20 cellular contexts compared by ENCODE assay signal in the genomic region with DNA sequence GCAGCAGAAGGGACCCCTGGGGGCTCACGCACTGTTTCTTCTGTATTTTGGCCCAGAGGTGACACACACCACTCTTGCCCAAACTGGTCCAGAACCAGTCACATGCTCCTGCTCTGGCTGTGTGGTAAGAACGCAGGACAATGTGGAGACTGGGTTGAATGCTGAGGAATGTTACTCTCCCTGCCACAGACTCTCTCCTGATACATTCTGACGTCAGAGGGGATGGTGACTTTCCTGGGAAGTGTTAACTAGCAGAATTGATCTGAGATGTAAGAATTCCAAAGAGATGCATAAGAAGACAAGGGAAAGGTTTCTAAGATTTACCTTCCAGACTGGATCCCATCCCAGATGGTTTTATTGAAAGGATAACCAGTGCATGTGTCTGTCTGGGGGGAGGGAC.
DNase-seq lines count a peak whose midpoint lies in the region; ATAC-seq and TF ChIP-seq lines count a peak whose summit lies in the region.
"Had no signal": no experiment of that assay in that cellular context is flagged by ENCODE, and none has a peak within 500 bp of the region (broad histone marks: within the 10 kb centered on the region; RNA-seq: fewer than 3 reads in every experiment).

No MANE protein-coding gene starts in this region.

- DNase-seq in MCF 10A (ENCODE audit: unreplicated experiment): peak; percentile 29
- DNase-seq in breast epithelium (ENCODE audit: low spot score in 2 of 2): no peak
- DNase-seq in astrocyte of the hippocampus (ENCODE audit: low read depth, low spot score): peak; percentile 88
- peak; percentile 92 to 95 for DNase-seq in foreskin keratinocyte
- DNase-seq in NCI-H524 (lab: John Stamatoyannopoulos, UW): no peak
- DNase-seq in NCI-H510A (lab: John Stamatoyannopoulos, UW): no peak
- DNase-seq in inferior parietal cortex (ENCODE audit: extremely low spot score): no peak
- DNase-seq in activated naive CD4-positive, alpha-beta T cell treated with anti-CD3 and anti-CD28 coated beads, Interleukin-2, amount 50 U/mL, for 72 hours (ENCODE audit: low spot score in 2 of 2): no peak
- DNase-seq: activated effector memory CD4-positive, alpha-beta T cell treated with Interleukin-2 at 50 U/mL for 16 hours; CD8-positive, alpha-beta T cell; glutamatergic neuron; NCI-H526 treated with DMSO at 0.1 percent for 48 hours; retina; thyroid gland had no signal

- CTCF ChIA-PET in MCF 10A (lab: Yijun Ruan, JAX): interaction anchor here (2.4 kb wide), 1 partner anchor 14 kb away, joined by 10 read pairs; no protein-coding TSS in a partner anchor

- TF ChIP-seq CTCF in MCF 10A (IDR thresholded peaks at IDR 0.05; ENCODE audit: unreplicated experiment): no peak
- no peak for TF ChIP-seq CTCF in breast epithelium (IDR thresholded peaks at IDR 0.05)
- no peak for TF ChIP-seq CTCF in foreskin keratinocyte (conservative IDR thresholded peaks at IDR 0.05)

- BruUV-seq in MCF 10A (replicated peaks; lab: Mats Ljungman, UMichigan): no TSS peak

- H3K4me1 Mint-ChIP-seq in MCF 10A (ENCODE audit: insufficient read depth, unreplicated experiment): peaks cover 22% of the 10 kb centered on the region
- H3K4me1 Mint-ChIP-seq: memory B cell; stimulated activated effector memory CD8-positive, alpha-beta T cell treated with anti-CD3 and anti-CD28 coated beads, Interleukin-12 subunit alpha, Interleukin-12 subunit beta, amount 100 ng/mL, for 72 hours had no signal

- POLR2A ChIA-PET in MCF 10A (lab: Yijun Ruan, JAX): no interaction called here

- no peaks in the 10 kb centered on the region for H3K36me3 ChIP-seq in breast epithelium
- H3K36me3 ChIP-seq: SJSA1, thyroid gland had no signal

- H3K4me3 Mint-ChIP-seq in MCF 10A (ENCODE audit: unreplicated experiment): no peak overlapping the region
- H3K4me3 Mint-ChIP-seq: CD8-positive, alpha-beta T cell; memory B cell; nephron; stimulated activated effector memory CD8-positive, alpha-beta T cell treated with anti-CD3 and anti-CD28 coated beads, Interleukin-12 subunit alpha, Interleukin-12 subunit beta, amount 100 ng/mL, for 72 hours had no signal

- intact Hi-C loops in MCF 10A (cut with micrococcal nuclease): no loop called here
- intact Hi-C loops in breast epithelium (cut with DNase I; ENCODE audit: low total_unique reads): no loop called here

- H3K27me3 ChIP-seq in breast epithelium: no peaks in the 10 kb centered on the region
- no peaks in the 10 kb centered on the region for H3K27me3 ChIP-seq in foreskin keratinocyte
- H3K27me3 ChIP-seq: SJSA1, thyroid gland had no signal

- no peak overlapping the region for H3K27ac Mint-ChIP-seq in MCF 10A (ENCODE audit: low read depth, unreplicated experiment)
- peak overlapping the region in 1 of 2 donors; percentile 7 for H3K27ac Mint-ChIP-seq in activated naive CD4-positive, alpha-beta T cell treated with anti-CD3 and anti-CD28 coated beads, Interleukin-2, amount 50 U/mL, for 72 hours
- H3K27ac Mint-ChIP-seq: CD8-positive, alpha-beta T cell; memory B cell; nephron; stimulated activated effector memory CD8-positive, alpha-beta T cell treated with anti-CD3 and anti-CD28 coated beads, Interleukin-12 subunit alpha, Interleukin-12 subunit beta, amount 100 ng/mL, for 72 hours had no signal

- ATAC-seq in foreskin keratinocyte: peak; percentile 74
- no peak for ATAC-seq in activated naive CD4-positive, alpha-beta T cell treated with anti-CD3 and anti-CD28 coated beads, Interleukin-2, amount 50 U/mL, for 72 hours
- ATAC-seq: activated CD4-positive, CD25-positive, alpha-beta regulatory T cell treated with anti-CD3 and anti-CD28 coated beads, Interleukin-2, amount 50 U/mL, for 24 hours; CD8-positive, alpha-beta T cell; stimulated activated effector memory CD8-positive, alpha-beta T cell treated with anti-CD3 and anti-CD28 coated beads, Interleukin-12 subunit alpha, Interleukin-12 subunit beta, amount 100 ng/mL, for 72 hours had no signal

- peaks cover 17% of the 10 kb centered on the region in 2 donors for H3K9me3 ChIP-seq in breast epithelium
- H3K9me3 ChIP-seq: thyroid gland had no signal

- no peaks in the 10 kb centered on the region for H3K36me3 Mint-ChIP-seq in MCF 10A (ENCODE audit: insufficient read depth, unreplicated experiment)
- peaks cover 22 to 28% of the 10 kb centered on the region in 2 donors for H3K36me3 Mint-ChIP-seq in activated naive CD4-positive, alpha-beta T cell treated with anti-CD3 and anti-CD28 coated beads, Interleukin-2, amount 50 U/mL, for 72 hours
- H3K36me3 Mint-ChIP-seq: stimulated activated effector memory CD8-positive, alpha-beta T cell treated with anti-CD3 and anti-CD28 coated beads, Interleukin-12 subunit alpha, Interleukin-12 subunit beta, amount 100 ng/mL, for 72 hours had no signal

- H3K4me3 ChIP-seq in breast epithelium: no peak overlapping the region
- H3K4me3 ChIP-seq: SJSA1, thyroid gland had no signal

- peaks cover 10% of the 10 kb centered on the region for H3K9me3 Mint-ChIP-seq in MCF 10A (ENCODE audit: unreplicated experiment)
- H3K9me3 Mint-ChIP-seq in activated naive CD4-positive, alpha-beta T cell treated with anti-CD3 and anti-CD28 coated beads, Interleukin-2, amount 50 U/mL, for 72 hours: peaks cover 12 to 21% of the 10 kb centered on the region in 2 donors

- H3K4me1 ChIP-seq in breast epithelium (no peaks in the 10 kb centered on the region), foreskin keratinocyte (no peaks in the 10 kb centered on the region)
- H3K4me1 ChIP-seq: thyroid gland had no signal

- no peak for TF ChIP-seq POLR2A in breast epithelium (IDR thresholded peaks at IDR 0.05)

- H3K27ac ChIP-seq in breast epithelium (no peak overlapping the region), foreskin keratinocyte (no peak overlapping the region)
- H3K27ac ChIP-seq: 22Rv1, SJSA1, thyroid gland had no signal

- H3K27me3 Mint-ChIP-seq in MCF 10A (ENCODE audit: insufficient read depth, unreplicated experiment): no peaks in the 10 kb centered on the region

Comparison
In these comparisons a context has a peak if more than half of its experiments do, and no peak if none do; other contexts are left out.
1. DNase-seq: peak in MCF 10A (single experiment), astrocyte of the hippocampus (single experiment) and foreskin keratinocyte (2 of 2); none in breast epithelium (0 of 2), NCI-H524 (0 of 2), NCI-H510A (single experiment), inferior parietal cortex (single experiment) and activated naive CD4-positive, alpha-beta T cell treated with anti-CD3 and anti-CD28 coated beads, Interleukin-2, amount 50 U/mL, for 72 hours (0 of 2).